In genomic region chr1:25083481-25084345, GRCh38 we compare ENCODE assay signal across 24 cellular contexts.
"Had no signal": no experiment of that assay in that cellular context is flagged by ENCODE, and none has a peak within 500 bp of the region (broad histone marks: within the 10 kb centered on the region; RNA-seq: fewer than 3 reads in every experiment).

No MANE protein-coding gene starts in this region.

- ATAC-seq: activated CD4-positive, alpha-beta T cell treated with anti-CD3 and anti-CD28 coated beads for 36 hours; activated T-helper 17 cell treated with anti-CD3 and anti-CD28 coated beads, Interleukin-2, amount 50 U/mL, for 72 hours; gastroesophageal sphincter; heart left ventricle; left colon; upper lobe of right lung had no signal

- H3K27ac ChIP-seq: adrenal gland, colonic mucosa, epithelial cell of prostate, gastroesophageal sphincter, heart left ventricle, thyroid gland, upper lobe of right lung had no signal

- H3K4me3 ChIP-seq: adrenal gland, colonic mucosa, gastroesophageal sphincter, heart left ventricle, thyroid gland, upper lobe of right lung had no signal

- H3K27me3 Mint-ChIP-seq: activated B cell treated with CpG ODN at 0.5 μM for 24 hours; activated CD4-positive, alpha-beta T cell treated with anti-CD3 and anti-CD28 coated beads for 36 hours; activated naive CD8-positive, alpha-beta T cell; activated T-cell treated with anti-CD3 and anti-CD28 coated beads, Interleukin-2, amount 50 U/mL, for 24 hours; activated T-helper 17 cell treated with anti-CD3 and anti-CD28 coated beads, Interleukin-2, amount 50 U/mL, for 72 hours had no signal

- H3K4me1 Mint-ChIP-seq: activated B cell treated with CpG ODN at 0.5 μM for 24 hours; activated CD4-positive, alpha-beta T cell treated with anti-CD3 and anti-CD28 coated beads for 36 hours; activated T-helper 17 cell treated with anti-CD3 and anti-CD28 coated beads, Interleukin-2, amount 50 U/mL, for 72 hours had no signal

- H3K9me3 ChIP-seq: adrenal gland, colonic mucosa, thyroid gland, upper lobe of right lung had no signal

- DNase-seq: activated B cell treated with CpG ODN at 0.5 μM for 24 hours; activated CD4-positive, alpha-beta T cell treated with anti-CD3 and anti-CD28 coated beads for 36 hours; activated CD4-positive, alpha-beta T cell treated with anti-CD3 and anti-CD28 coated beads, Interleukin-2, amount 50 U/mL, for 4 hours; activated CD8-positive, alpha-beta memory T cell treated with anti-CD3 and anti-CD28 coated beads for 24 hours; activated CD8-positive, alpha-beta memory T cell treated with anti-CD3 and anti-CD28 coated beads, Interleukin-2, amount 50 U/mL, for 4 hours; activated naive CD4-positive, alpha-beta T cell; activated T-cell treated with anti-CD3 and anti-CD28 coated beads, Interleukin-2, amount 50 U/mL, for 24 hours; adrenal gland; central memory CD4-positive, alpha-beta T cell; colonic mucosa; heart left ventricle; left colon; naive B cell; occipital lobe; stimulated activated CD4-positive, alpha-beta T cell treated with anti-CD3 and anti-CD28 coated beads, Interleukin-4, amount 100 ng/mL, for 24 hours; stimulated activated naive CD4-positive, alpha-beta T cell treated with Interleukin-2 at 50 U/mL for 16 hours; substantia nigra; T-helper 9 cell; thyroid gland; upper lobe of right lung had no signal

- H3K27me3 ChIP-seq: adrenal gland, colonic mucosa, thyroid gland, upper lobe of right lung had no signal

- H3K36me3 ChIP-seq: adrenal gland, colonic mucosa, gastroesophageal sphincter, heart left ventricle, thyroid gland, upper lobe of right lung had no signal

- H3K27ac Mint-ChIP-seq: activated B cell treated with CpG ODN at 0.5 μM for 24 hours; activated CD4-positive, alpha-beta T cell treated with anti-CD3 and anti-CD28 coated beads for 36 hours; activated naive CD8-positive, alpha-beta T cell; activated T-cell treated with anti-CD3 and anti-CD28 coated beads, Interleukin-2, amount 50 U/mL, for 24 hours; activated T-helper 17 cell treated with anti-CD3 and anti-CD28 coated beads, Interleukin-2, amount 50 U/mL, for 72 hours had no signal

- H3K4me3 Mint-ChIP-seq: activated B cell treated with CpG ODN at 0.5 μM for 24 hours; activated CD4-positive, alpha-beta T cell treated with anti-CD3 and anti-CD28 coated beads for 36 hours; activated naive CD8-positive, alpha-beta T cell; activated T-cell treated with anti-CD3 and anti-CD28 coated beads, Interleukin-2, amount 50 U/mL, for 24 hours; activated T-helper 17 cell treated with anti-CD3 and anti-CD28 coated beads, Interleukin-2, amount 50 U/mL, for 72 hours; naive B cell had no signal

- H3K4me1 ChIP-seq: adrenal gland, colonic mucosa, gastroesophageal sphincter, thyroid gland, upper lobe of right lung had no signal

- H3K36me3 Mint-ChIP-seq: activated naive CD8-positive, alpha-beta T cell; naive B cell had no signal

- H3K9me3 Mint-ChIP-seq: activated B cell treated with CpG ODN at 0.5 μM for 24 hours; activated T-cell treated with anti-CD3 and anti-CD28 coated beads, Interleukin-2, amount 50 U/mL, for 24 hours; activated T-helper 17 cell treated with anti-CD3 and anti-CD28 coated beads, Interleukin-2, amount 50 U/mL, for 72 hours had no signal
